Comparison of ENCODE assay signal across 26 cellular contexts in genomic region chr20:6750438-6750837, GRCh38.
"Had no signal": no experiment of that assay in that cellular context is flagged by ENCODE, and none has a peak within 500 bp of the region (broad histone marks: within the 10 kb centered on the region; RNA-seq: fewer than 3 reads in every experiment).

No MANE protein-coding gene starts in this region.

- H3K27ac ChIP-seq: stomach, suprapubic skin, testis, thoracic aorta, thyroid gland, tibial artery, tibial nerve, transverse colon, upper lobe of left lung, upper lobe of right lung, uterus, vagina had no signal

- ATAC-seq: stimulated activated effector memory CD8-positive, alpha-beta T cell treated with anti-CD3 and anti-CD28 coated beads, Interleukin-12 subunit alpha, Interleukin-12 subunit beta, amount 100 ng/mL, for 72 hours; stimulated activated memory B cell treated with anti-CD40 and anti-IgM and Interleukin-4, amounts not matched to agents 10 μg/mL and 1 μg/mL and 100 μg/mL, for 72 hours; stimulated activated naive B cell treated with anti-CD40 and anti-IgM and Interleukin-4, amounts not matched to agents 10 μg/mL and 1 μg/mL and 100 μg/mL, for 72 hours; stimulated activated naive CD8-positive, alpha-beta T cell treated with anti-CD3 and anti-CD28 coated beads, Interleukin-15, amount 100 ng/mL, for 72 hours; stimulated activated naive CD8-positive, alpha-beta T cell treated with anti-CD3 and anti-CD28 coated beads, Interleukin-15, Interleukin-2, amounts not matched to agents 100 U/mL and 50 U/mL, for 24 hours; upper lobe of right lung had no signal

- H3K4me1 ChIP-seq: stomach, suprapubic skin, testis, thyroid gland, tibial artery, tibial nerve, transverse colon, upper lobe of left lung, upper lobe of right lung, uterus, vagina had no signal

- FAIRE-seq: urothelium cell line had no signal

- H3K4me3 ChIP-seq: stomach, suprapubic skin, testis, thoracic aorta, thyroid gland, tibial artery, tibial nerve, transverse colon, upper lobe of left lung, upper lobe of right lung, uterus, vagina had no signal

- H3K9me3 ChIP-seq: stomach, suprapubic skin, testis, thyroid gland, tibial artery, transverse colon, upper lobe of left lung, upper lobe of right lung, uterus, vagina had no signal

- H3K27me3 ChIP-seq: stomach, suprapubic skin, testis, thyroid gland, tibial nerve, transverse colon, upper lobe of left lung, upper lobe of right lung, uterus, vagina had no signal

- H3K36me3 ChIP-seq: stomach, suprapubic skin, thoracic aorta, thyroid gland, tibial artery, tibial nerve, transverse colon, upper lobe of left lung, upper lobe of right lung, uterus, vagina had no signal

- DNase-seq: stimulated activated CD4-positive, alpha-beta T cell treated with anti-CD3 and anti-CD28 coated beads, Interleukin-2, amount 100 ng/mL, for 48 hours; stimulated activated CD4-positive, alpha-beta T cell treated with anti-CD3 and anti-CD28 coated beads, Interleukin-4, amount 100 ng/mL, for 1 hour; stimulated activated CD4-positive, alpha-beta T cell treated with anti-CD3 and anti-CD28 coated beads, Interleukin-4, amount 100 ng/mL, for 24 hours; stimulated activated CD4-positive, alpha-beta T cell treated with anti-CD3 and anti-CD28 coated beads, Interleukin-4, amount 100 ng/mL, for 4 hours; stimulated activated CD8-positive, alpha-beta memory T cell treated with anti-CD3 and anti-CD28 coated beads, Interleukin-4, amount 100 ng/mL, for 48 hours; stimulated activated naive B cell treated with anti-CD40 and anti-IgM and Interleukin-4, amounts not matched to agents 10 μg/mL and 1 μg/mL and 100 μg/mL, for 72 hours; stimulated activated naive CD4-positive, alpha-beta T cell; stimulated activated naive CD4-positive, alpha-beta T cell treated with Interleukin-2 at 50 U/mL for 16 hours; stimulated activated naive CD8-positive, alpha-beta T cell treated with anti-CD3 and anti-CD28 coated beads, Interleukin-15, amount 100 ng/mL, for 72 hours; stimulated activated naive CD8-positive, alpha-beta T cell treated with anti-CD3 and anti-CD28 coated beads, Interleukin-15, Interleukin-2, amounts not matched to agents 100 U/mL and 50 U/mL, for 24 hours; stomach; substantia nigra; testis; thyroid gland; tibial artery; transverse colon; upper lobe of left lung; upper lobe of right lung; uterus had no signal
